ENCODE assay signal across 17 cellular contexts in genomic region chr5:35899805-35900204, GRCh38. TPM values are rescaled to one million over a fixed set of nuclear protein-coding genes. Genes with fewer than 3 reads are reported as not detected.
DNase-seq lines count a peak whose midpoint lies in the region; ATAC-seq, FAIRE-seq and TF ChIP-seq lines count a peak whose summit lies in the region.
"Had no signal": no experiment of that assay in that cellular context is flagged by ENCODE, and none has a peak within 500 bp of the region (broad histone marks: within the 10 kb centered on the region; RNA-seq: fewer than 3 reads in every experiment).

No MANE protein-coding gene starts in this region.

- no peak overlapping the region for H3K4me3 Mint-ChIP-seq in activated CD8-positive, alpha-beta memory T cell treated with anti-CD3 and anti-CD28 coated beads, Interleukin-2, amount 10 ng/mL, durations not matched to agents 7 days and 5 days

- H3K36me3 ChIP-seq in OCI-LY1 (ENCODE audit: insufficient read depth, low read length) (peaks cover 8% of the 10 kb centered on the region; the same call in 1 of the 2 replicates), small intestine (ENCODE audit: control insufficient read depth in 2 of 2, insufficient read depth in 2 of 2, low read length in 2 of 2) (no peaks in the 10 kb centered on the region)
- H3K36me3 ChIP-seq: heart left ventricle, upper lobe of right lung had no signal

- CTCF ChIA-PET in activated CD8-positive, alpha-beta memory T cell treated with anti-CD3 and anti-CD28 coated beads, Interleukin-2, amount 10 ng/mL, durations not matched to agents 7 days and 5 days (lab: Charles Lee) = interaction anchor here (0.9 to 2.8 kb wide), 7 partner anchors 9 to 282 kb away, joined by 3 to 14 read pairs (median 5); partner anchors contain the start of gene SPEF2

- H3K9me3 Mint-ChIP-seq in activated CD8-positive, alpha-beta memory T cell treated with anti-CD3 and anti-CD28 coated beads, Interleukin-2, amount 10 ng/mL, durations not matched to agents 7 days and 5 days (ENCODE audit: low read depth) = no peaks in the 10 kb centered on the region

- H3K27me3 ChIP-seq in OCI-LY1 (ENCODE audit: insufficient read depth, low read length) (no peaks in the 10 kb centered on the region), small intestine (ENCODE audit: control insufficient read depth in 2 of 2, insufficient read depth in 2 of 2, low read length in 2 of 2) (no peaks in the 10 kb centered on the region)
- H3K27me3 ChIP-seq: heart left ventricle, upper lobe of right lung had no signal

- H3K4me2 ChIP-seq in OCI-LY1 (ENCODE audit: low read length) = peak overlapping the region; percentile 43

- peaks cover 13% of the 10 kb centered on the region for H3K36me3 Mint-ChIP-seq in activated CD8-positive, alpha-beta memory T cell treated with anti-CD3 and anti-CD28 coated beads, Interleukin-2, amount 10 ng/mL, durations not matched to agents 7 days and 5 days

- no peak overlapping the region for H2AFZ ChIP-seq in OCI-LY1 (ENCODE audit: low read length)

- H3K9me2 ChIP-seq in OCI-LY1 (ENCODE audit: low read depth, low read length) = no peaks in the 10 kb centered on the region

- no peaks in the 10 kb centered on the region for H4K20me1 ChIP-seq in OCI-LY1 (ENCODE audit: insufficient read depth, low read length)

- H3K4me1 Mint-ChIP-seq in activated CD8-positive, alpha-beta memory T cell treated with anti-CD3 and anti-CD28 coated beads, Interleukin-2, amount 10 ng/mL, durations not matched to agents 7 days and 5 days = peaks cover 65% of the 10 kb centered on the region

- H3K27ac Mint-ChIP-seq in activated CD8-positive, alpha-beta memory T cell treated with anti-CD3 and anti-CD28 coated beads, Interleukin-2, amount 10 ng/mL, durations not matched to agents 7 days and 5 days = peak overlapping the region; percentile 74

- WGBS in small intestine, 3 donors = 41 to 55% (median 47%) methylated on average over 3 of the region's 3 CpGs

- TF ChIP-seq CTCF in GM20000 (IDR thresholded peaks at IDR 0.05; ENCODE audit: extremely low read depth, missing control alignments) (no peak), OCI-LY1 (IDR thresholded peaks at IDR 0.05; ENCODE audit: low read length) (no peak)

- no peaks in the 10 kb centered on the region for H3K27me3 Mint-ChIP-seq in activated CD8-positive, alpha-beta memory T cell treated with anti-CD3 and anti-CD28 coated beads, Interleukin-2, amount 10 ng/mL, durations not matched to agents 7 days and 5 days

- ATAC-seq in activated CD8-positive, alpha-beta memory T cell treated with anti-CD3 and anti-CD28 coated beads, Interleukin-2, amount 10 ng/mL, durations not matched to agents 7 days and 5 days = no peak
- ATAC-seq in left ventricle myocardium superior = no peak
- ATAC-seq: HCT116, heart left ventricle, upper lobe of right lung had no signal

- peaks cover 10% of the 10 kb centered on the region for H3F3A ChIP-seq in OCI-LY1 (ENCODE audit: insufficient read depth, low read length)

- H3K9me3 ChIP-seq in OCI-LY1 (ENCODE audit: low read length) = peaks cover 6% of the 10 kb centered on the region
- no peaks in the 10 kb centered on the region for H3K9me3 ChIP-seq in small intestine (ENCODE audit: control insufficient read depth, low read depth)
- H3K9me3 ChIP-seq: upper lobe of right lung had no signal

- DNase-seq in activated CD8-positive, alpha-beta memory T cell treated with anti-CD3 and anti-CD28 coated beads, Interleukin-2, amount 10 ng/mL, durations not matched to agents 7 days and 5 days = peak; percentile 60
- no peak for DNase-seq in activated CD8-positive, alpha-beta memory T cell treated with anti-CD3 and anti-CD28 coated beads, Interleukin-2, amount 50 U/mL, for 4 hours
- DNase-seq in GM20000 (ENCODE audit: low spot score) = peak; percentile 60
- DNase-seq in small intestine = peak; percentile 58
- no peak for DNase-seq in MV-4-11 (lab: John Stamatoyannopoulos, UW)
- no peak for DNase-seq in left ventricle myocardium superior
- no peak for DNase-seq in stimulated activated CD4-positive, alpha-beta T cell treated with anti-CD3 and anti-CD28 coated beads, Interleukin-1b, Interleukin-23, amount 100 ng/mL, for 48 hours
- DNase-seq: heart left ventricle, NCI-H1092, NCI-H345, T-helper 9 cell, upper lobe of right lung had no signal

- intact Hi-C loops in left ventricle myocardium superior (cut with micrococcal nuclease) = no loop called here

- H3K9ac ChIP-seq in OCI-LY1 (ENCODE audit: low read length) = peak overlapping the region; percentile 61

- no peak for FAIRE-seq in small intestine (lab: Jason Lieb, UNC)

- H3K4me1 ChIP-seq in OCI-LY1 (ENCODE audit: insufficient read depth, low read length, severe bottlenecking) (peaks cover 63% of the 10 kb centered on the region), small intestine (ENCODE audit: control insufficient read depth in 2 of 2, insufficient read depth in 1 of 2, low read depth in 1 of 2, low read length in 1 of 2) (no peaks in the 10 kb centered on the region)
- H3K4me1 ChIP-seq: heart left ventricle, upper lobe of right lung had no signal

- H3K4me3 ChIP-seq in OCI-LY1 (ENCODE audit: low read depth, low read length, poor library complexity, severe bottlenecking) = peak overlapping the region; percentile 17
- no peak overlapping the region for H3K4me3 ChIP-seq in small intestine (ENCODE audit: low read depth in 1 of 2, low read length in 2 of 2)
- H3K4me3 ChIP-seq: heart left ventricle, upper lobe of right lung had no signal

- H3K27ac ChIP-seq in OCI-LY1 (ENCODE audit: low read depth, low read length, poor library complexity, severe bottlenecking) (peak overlapping the region; percentile 94), small intestine (ENCODE audit: low read depth in 1 of 2, low read length in 1 of 2) (no peak overlapping the region)
- H3K27ac ChIP-seq: epithelial cell of prostate, heart left ventricle, RWPE1, upper lobe of right lung had no signal

- no peaks in the 10 kb centered on the region for H3K79me2 ChIP-seq in OCI-LY1 (ENCODE audit: insufficient read depth, low read length)

RNA-seq across cellular contexts. Expression of gene CAPSL, which starts 38.6 kb away (rescaled TPM):
- total RNA-seq in activated CD8-positive, alpha-beta memory T cell treated with anti-CD3 and anti-CD28 coated beads, Interleukin-2, amount 10 ng/mL, durations not matched to agents 7 days and 5 days = under 1 TPM in 1 of 2 experiments, not detected in 1; 0.47 TPM
- not detected for polyA plus RNA-seq in small intestine
- total RNA-seq in left ventricle myocardium superior = not detected
- total RNA-seq: heart left ventricle, pulmonary artery endothelial cell, upper lobe of right lung had no signal
- polyA plus RNA-seq: heart left ventricle had no signal

RNA-seq across cellular contexts. Expression of gene IL7R, which starts 43.1 kb away (rescaled TPM):
- total RNA-seq in activated CD8-positive, alpha-beta memory T cell treated with anti-CD3 and anti-CD28 coated beads, Interleukin-2, amount 10 ng/mL, durations not matched to agents 7 days and 5 days = 10 to 100 TPM; 10.4 to 30.7 TPM
- 1 to 10 TPM; 2.9 to 8.0 (median 5.9) TPM for polyA plus RNA-seq in small intestine
- 1.5 TPM for total RNA-seq in left ventricle myocardium superior

Comparison
In these comparisons a context has a peak if more than half of its experiments do, and no peak if none do; other contexts are left out.
1. DNase-seq: peak in activated CD8-positive, alpha-beta memory T cell treated with anti-CD3 and anti-CD28 coated beads, Interleukin-2, amount 10 ng/mL, durations not matched to agents 7 days and 5 days (single experiment), GM20000 (single experiment) and small intestine (single experiment); none in activated CD8-positive, alpha-beta memory T cell treated with anti-CD3 and anti-CD28 coated beads, Interleukin-2, amount 50 U/mL, for 4 hours (single experiment), MV-4-11 (single experiment), left ventricle myocardium superior (single experiment) and stimulated activated CD4-positive, alpha-beta T cell treated with anti-CD3 and anti-CD28 coated beads, Interleukin-1b, Interleukin-23, amount 100 ng/mL, for 48 hours (single experiment).